9 cellular contexts compared by ENCODE assay signal in genomic region chr6:89360415-89360999, GRCh38. TPM values are rescaled to one million over a fixed set of nuclear protein-coding genes. Genes with fewer than 3 reads are reported as not detected.
DNase-seq lines count a peak whose midpoint lies in the region; ATAC-seq and TF ChIP-seq lines count a peak whose summit lies in the region.
"Had no signal": no experiment of that assay in that cellular context is flagged by ENCODE, and none has a peak within 500 bp of the region (broad histone marks: within the 10 kb centered on the region; RNA-seq: fewer than 3 reads in every experiment).

No MANE protein-coding gene starts in this region.

- no peaks in the 10 kb centered on the region for H3K9me3 ChIP-seq in CD4-positive, CD25-positive, alpha-beta regulatory T cell (ENCODE audit: control insufficient read depth in 2 of 2, low read length in 2 of 2)
- H3K9me3 ChIP-seq in adipocyte (ENCODE audit: control insufficient read depth, low read length) (no peaks in the 10 kb centered on the region), heart left ventricle (no peaks in the 10 kb centered on the region)
- H3K9me3 ChIP-seq: SJSA1 had no signal

- no peaks in the 10 kb centered on the region for H3K27me3 ChIP-seq in CD4-positive, CD25-positive, alpha-beta regulatory T cell (ENCODE audit: control insufficient read depth, insufficient read depth, low read length)
- H3K27me3 ChIP-seq in adipocyte (replicated peaks; ENCODE audit: control insufficient read depth, insufficient read depth, low read length) (no peaks in the 10 kb centered on the region), heart left ventricle (no peaks in the 10 kb centered on the region)
- H3K27me3 ChIP-seq: SJSA1 had no signal

- H3K27ac ChIP-seq in CD4-positive, CD25-positive, alpha-beta regulatory T cell (ENCODE audit: insufficient read depth, low read length, poor library complexity, severe bottlenecking), result no peak overlapping the region
- no peak overlapping the region for H3K27ac ChIP-seq in heart left ventricle
- H3K27ac ChIP-seq: SJSA1 had no signal

- no peak overlapping the region for H3K4me3 ChIP-seq in CD4-positive, CD25-positive, alpha-beta regulatory T cell (ENCODE audit: low read depth, low read length)
- H3K4me3 ChIP-seq in adipocyte (ENCODE audit: low read length) (peak overlapping the region; percentile 29), heart left ventricle (no peak overlapping the region)
- H3K4me3 ChIP-seq: SJSA1 had no signal

- H3K4me1 ChIP-seq in CD4-positive, CD25-positive, alpha-beta regulatory T cell (ENCODE audit: control insufficient read depth, insufficient read depth, low read length, poor library complexity, severe bottlenecking), result peaks cover 15% of the 10 kb centered on the region
- peaks cover 10% of the 10 kb centered on the region for H3K4me1 ChIP-seq in adipocyte (ENCODE audit: control insufficient read depth, insufficient read depth, low read length)
- H3K4me1 ChIP-seq in heart left ventricle, result peaks cover 0 to 30% (median 3%) of the 10 kb centered on the region in 12 donors
- H3K4me1 ChIP-seq: SJSA1 had no signal

- no peaks in the 10 kb centered on the region for H3K9me3 Mint-ChIP-seq in CD4-positive, CD25-positive, alpha-beta regulatory T cell

- H3K36me3 Mint-ChIP-seq in CD4-positive, CD25-positive, alpha-beta regulatory T cell, result no peaks in the 10 kb centered on the region

- H3K9ac ChIP-seq in adipocyte (ENCODE audit: low read length), result no peak overlapping the region

- intact Hi-C loops in heart left ventricle (cut with DNase I), result loop anchor here in 3 of 10 donors (10.0 kb wide), 2 partner anchors 216 to 376 kb away; partner anchors contain the start of gene PM20D2 (in 1 of the 3)

- DNase-seq in CD4-positive, CD25-positive, alpha-beta regulatory T cell, result peak in 2 of 3 donors; percentile 26 to 60
- DNase-seq in adipocyte (ENCODE audit: low read depth) (peak; percentile 32), HUDEP-2 (lab: John Stamatoyannopoulos, UW; ENCODE audit: unreplicated experiment in 76 of 76) (no peak), ureter (ENCODE audit: low spot score) (no peak), heart left ventricle (no peak)
- DNase-seq in stimulated activated CD4-positive, alpha-beta T cell treated with anti-CD3 and anti-CD28 coated beads, Interleukin-15, amount 100 ng/mL, for 24 hours, result no peak

- H3K4me3 Mint-ChIP-seq in CD4-positive, CD25-positive, alpha-beta regulatory T cell, result peak overlapping the region in 2 of 4 donors; percentile 4 to 22

- TF ChIP-seq CTCF in heart left ventricle (IDR thresholded peaks at IDR 0.05), result no peak

- no peak for TF ChIP-seq POLR2A in heart left ventricle (IDR thresholded peaks at IDR 0.05)

- peak overlapping the region in 2 of 3 donors; percentile 5 to 36 for H3K27ac Mint-ChIP-seq in CD4-positive, CD25-positive, alpha-beta regulatory T cell

- peaks cover 23 to 58% (median 45%) of the 10 kb centered on the region in 4 donors for H3K4me1 Mint-ChIP-seq in CD4-positive, CD25-positive, alpha-beta regulatory T cell

- H3K27me3 Mint-ChIP-seq in CD4-positive, CD25-positive, alpha-beta regulatory T cell, result no peaks in the 10 kb centered on the region

- no peaks in the 10 kb centered on the region for H3K36me3 ChIP-seq in CD4-positive, CD25-positive, alpha-beta regulatory T cell (ENCODE audit: control insufficient read depth, insufficient read depth, low read length)
- H3K36me3 ChIP-seq in adipocyte (ENCODE audit: control insufficient read depth, insufficient read depth, low read length, severe bottlenecking) (no peaks in the 10 kb centered on the region), heart left ventricle (no peaks in the 10 kb centered on the region)
- H3K36me3 ChIP-seq: SJSA1 had no signal

- peak; percentile 78 to 85 for ATAC-seq in CD4-positive, CD25-positive, alpha-beta regulatory T cell (ENCODE audit: low read depth in 2 of 2)
- ATAC-seq in GM19395 (IDR thresholded peaks at IDR 0.05; ENCODE audit: unreplicated experiment) (peak; percentile 54), HG03342 (IDR thresholded peaks at IDR 0.05; ENCODE audit: unreplicated experiment) (peak; percentile 54), heart left ventricle (no peak)

- 93 to 97% (median 95%) methylated on average over 2 of the region's 2 CpGs for WGBS in heart left ventricle, 4 donors

RNA-seq across cellular contexts. Expression of gene UBE2J1, which starts 8.0 kb away (rescaled TPM):
- total RNA-seq in CD4-positive, CD25-positive, alpha-beta regulatory T cell, result 30.0 TPM
- polyA plus RNA-seq in CD4-positive, CD25-positive, alpha-beta regulatory T cell, result 10 to 100 TPM; 33.8 to 50.6 (median 35.1) TPM
- total RNA-seq in ureter (38.8 TPM), heart left ventricle (10 to 100 TPM in 8 of 9 donors, 1 to 10 TPM in 1; 9.8 to 28.2 (median 15.2) TPM)
- 10 to 100 TPM in 1 of 2 donors, 1 to 10 TPM in 1; 8.9 to 18.1 TPM for polyA plus RNA-seq in heart left ventricle

RNA-seq across cellular contexts. Expression of gene GABRR2, which starts 45.4 kb away (rescaled TPM):
- total RNA-seq in CD4-positive, CD25-positive, alpha-beta regulatory T cell, result 1.9 TPM
- polyA plus RNA-seq in CD4-positive, CD25-positive, alpha-beta regulatory T cell, result not detected
- total RNA-seq in ureter (0.73 TPM), heart left ventricle (1 to 10 TPM in 1 of 9 donors, under 1 TPM in 8; 0.20 to 1.1 (median 0.31) TPM)
- polyA plus RNA-seq in heart left ventricle, result under 1 TPM; 0.30 to 0.46 TPM
- total RNA-seq: SJSA1 had no signal

RNA-seq across cellular contexts. Expression of gene RRAGD, which starts 51.6 kb away (rescaled TPM):
- 1.7 TPM for total RNA-seq in CD4-positive, CD25-positive, alpha-beta regulatory T cell
- under 1 TPM; 0.17 to 0.99 (median 0.62) TPM for polyA plus RNA-seq in CD4-positive, CD25-positive, alpha-beta regulatory T cell
- 14.6 TPM for total RNA-seq in ureter
- 100 to 1,000 TPM in 5 of 9 donors, 10 to 100 TPM in 4; 69.7 to 147 (median 102) TPM for total RNA-seq in heart left ventricle
- polyA plus RNA-seq in heart left ventricle, result 10 to 100 TPM; 25.8 to 40.8 TPM
- total RNA-seq: SJSA1 had no signal

Comparison
In these comparisons a context has a peak if more than half of its experiments do, and no peak if none do; other contexts are left out.
1. ATAC-seq: peak in CD4-positive, CD25-positive, alpha-beta regulatory T cell (2 of 2), GM19395 (single experiment) and HG03342 (single experiment); none in heart left ventricle (0 of 4).
2. DNase-seq: peak in CD4-positive, CD25-positive, alpha-beta regulatory T cell (2 of 3) and adipocyte (single experiment); none in HUDEP-2 (0 of 76), ureter (single experiment), stimulated activated CD4-positive, alpha-beta T cell treated with anti-CD3 and anti-CD28 coated beads, Interleukin-15, amount 100 ng/mL, for 24 hours (single experiment) and heart left ventricle (0 of 5).